9 cellular contexts compared by ENCODE assay signal in the genomic region with DNA sequence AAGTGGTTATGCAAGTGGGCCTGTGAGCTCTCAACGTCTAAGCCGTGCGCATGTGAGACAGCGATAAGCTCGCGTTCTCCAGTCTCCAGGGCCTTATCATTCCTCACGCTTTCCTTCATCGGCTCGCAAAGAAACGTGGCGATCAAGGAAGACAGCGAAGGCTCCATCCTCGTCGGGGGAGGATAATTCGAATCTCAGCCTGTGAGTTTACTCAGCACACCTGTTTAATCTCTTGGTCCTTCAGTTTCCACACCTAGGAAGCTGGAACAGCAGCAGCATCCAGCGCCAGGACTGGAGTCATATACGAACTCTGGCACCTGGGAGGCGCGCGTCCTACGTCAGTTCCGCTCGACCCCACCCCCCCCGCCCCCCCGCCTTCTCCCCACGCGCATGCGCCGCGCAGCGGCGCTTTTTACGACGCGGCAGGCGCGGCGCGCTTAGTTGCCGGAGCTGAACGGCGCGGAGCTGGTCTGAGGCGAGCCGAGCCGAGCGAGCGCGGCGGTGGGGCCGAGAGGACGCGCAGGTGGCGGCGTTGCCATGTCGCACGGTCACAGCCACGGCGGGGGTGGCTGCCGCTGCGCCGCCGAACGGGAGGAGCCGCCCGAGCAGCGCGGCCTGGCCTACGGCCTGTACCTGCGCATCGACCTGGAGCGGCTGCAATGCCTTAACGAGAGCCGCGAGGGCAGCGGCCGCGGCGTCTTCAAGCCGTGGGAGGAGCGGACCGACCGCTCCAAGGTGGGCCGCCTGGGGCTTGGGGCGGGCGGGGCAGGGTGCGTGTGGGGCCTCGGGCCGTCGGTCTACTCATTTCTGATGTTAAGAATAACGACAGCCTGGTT. TPM values are rescaled to one million over a fixed set of nuclear protein-coding genes. Genes with fewer than 3 reads are reported as not detected.
DNase-seq lines count a peak whose midpoint lies in the region; ATAC-seq, FAIRE-seq and TF ChIP-seq lines count a peak whose summit lies in the region.
"Had no signal": no experiment of that assay in that cellular context is flagged by ENCODE, and none has a peak within 500 bp of the region (broad histone marks: within the 10 kb centered on the region; RNA-seq: fewer than 3 reads in every experiment).

A gene with protein sequence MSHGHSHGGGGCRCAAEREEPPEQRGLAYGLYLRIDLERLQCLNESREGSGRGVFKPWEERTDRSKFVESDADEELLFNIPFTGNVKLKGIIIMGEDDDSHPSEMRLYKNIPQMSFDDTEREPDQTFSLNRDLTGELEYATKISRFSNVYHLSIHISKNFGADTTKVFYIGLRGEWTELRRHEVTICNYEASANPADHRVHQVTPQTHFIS (plus strand): TSS at position 440 of the 836 bp plus-strand sequence. CDS start 98 bp downstream, at position 538.

- H3K27ac ChIP-seq in HUES48 (ENCODE audit: low read depth, low read length), result peak within 1 kb of the TSS; percentile 77
- H3K27ac ChIP-seq in H1 (ENCODE audit: low read depth, low read length), result peak within 1 kb of the TSS; percentile 75
- peak within 1 kb of the TSS; percentile 30 for H3K27ac ChIP-seq in mesendoderm (ENCODE audit: low read depth, low read length)

- peak within 1 kb of the TSS; percentile 100 for H2AFZ ChIP-seq in H1 (ENCODE audit: low read length)

- no peak for TF ChIP-seq CTCF in H1 (IDR thresholded peaks at IDR 0.05; ENCODE audit: control extremely low read depth in 1 of 3, insufficient read depth in 1 of 3, low read depth in 1 of 3, low read length in 3 of 3)

- no peak within 1 kb of the TSS for H3K14ac ChIP-seq in H1 (ENCODE audit: insufficient read length)

- peak within 1 kb of the TSS; percentile 5 for H4K91ac ChIP-seq in H1 (replicated peaks; ENCODE audit: insufficient read length, low read length)

- peak within 1 kb of the TSS; percentile 92 for H3K4me3 ChIP-seq in HUES48 (ENCODE audit: low read depth, low read length)
- H3K4me3 ChIP-seq in H1 (ENCODE audit: extremely low read depth in 1 of 4, insufficient read depth in 2 of 4, low read depth in 3 of 4, low read length in 4 of 4), result peak within 1 kb of the TSS; percentile 83 to 99 (median 91)
- peak within 1 kb of the TSS; percentile 98 for H3K4me3 ChIP-seq in mesendoderm (ENCODE audit: low read length)

- peak in 1 of 2 experiments; percentile 79; a peak in 2 of 3 replicates for TF ChIP-seq POLR2A in H1 (IDR thresholded peaks at IDR 0.05; ENCODE audit: control extremely low read depth in 1 of 2, low read depth in 2 of 2, low read length in 2 of 2)

- H4K5ac ChIP-seq in H1 (ENCODE audit: insufficient read length, low read depth, low read length), result peak within 1 kb of the TSS; percentile 47
- H4K5ac ChIP-seq in mesendoderm (ENCODE audit: low read length), result no peak within 1 kb of the TSS

- WGBS in H1 (ENCODE audit: extremely low coverage in 1 of 2, insufficient coverage in 1 of 2, insufficient read length in 1 of 2, insufficient replicate concordance in 2 of 2, low coverage in 1 of 2, low lambda C conversion rate in 2 of 2, missing lambda C conversion rate in 1 of 2), 2 experiments, result 2% methylated on average over 74 of the region's 91 CpGs; no CpG with 5 or more reads in 1 of the 2 experiments
- no CpG with 5 or more reads among the region's 91 CpGs for WGBS in mesendoderm (ENCODE audit: extremely low coverage, insufficient coverage, low lambda C conversion rate)

- H3K4ac ChIP-seq in H1 (replicated peaks; ENCODE audit: insufficient read length, low read depth, low read length) (no peak within 1 kb of the TSS), mesendoderm (ENCODE audit: low read depth, low read length) (peak within 1 kb of the TSS; percentile 82)

- H3K18ac ChIP-seq in H1 (ENCODE audit: extremely low read depth, low read length) (peak within 1 kb of the TSS; percentile 87), mesendoderm (ENCODE audit: low read length) (peak within 1 kb of the TSS; percentile 44)

- no peak for TF ChIP-seq RAD21 in H1 (IDR thresholded peaks at IDR 0.05 in 1 of 2, conservative IDR thresholded peaks at IDR 0.05 in 1 of 2; ENCODE audit: low read depth in 2 of 2, low read length in 2 of 2)

- H3K9ac ChIP-seq in HUES48 (ENCODE audit: low read depth, low read length) (peak within 1 kb of the TSS; percentile 83), H1 (replicated peaks in 1 of 4; ENCODE audit: extremely low read depth in 1 of 4, low read depth in 3 of 4, low read length in 3 of 4) (peak within 1 kb of the TSS; percentile 68 to 98 (median 94)), mesendoderm (ENCODE audit: low read length) (peak within 1 kb of the TSS; percentile 96)

- ATAC-seq in GM19463 (IDR thresholded peaks at IDR 0.05; ENCODE audit: unreplicated experiment), result peak; percentile 74

- H3K23ac ChIP-seq in H1 (ENCODE audit: insufficient read length), result no peak within 1 kb of the TSS
- H3K23ac ChIP-seq in mesendoderm (ENCODE audit: low read length), result peak within 1 kb of the TSS; percentile 80

- H3K9me3 ChIP-seq in HUES48 (ENCODE audit: control insufficient read depth, insufficient read depth, low read length) (no peaks in the 10 kb centered on the region), H1 (ENCODE audit: insufficient read depth in 2 of 2, low read depth in 1 of 2, low read length in 1 of 2) (no peaks in the 10 kb centered on the region)

- no peak for FAIRE-seq in H1 (lab: Jason Lieb, UNC)
- FAIRE-seq: endometrium had no signal

- CTCF ChIA-PET in H1 (lab: Charles Lee; ENCODE audit: partially characterized antibody), result interaction anchor here (0.6 to 3.5 kb wide), 6 partner anchors 7 to 106 kb away, joined by 3 to 16 read pairs (median 4); a partner anchor contains a TSS

- H2BK5ac ChIP-seq in H1 (ENCODE audit: low read depth, low read length), result peak within 1 kb of the TSS; percentile 15
- peak within 1 kb of the TSS; percentile 49 for H2BK5ac ChIP-seq in mesendoderm (ENCODE audit: low read length)

- no peak for TF ChIP-seq EP300 in H1 (IDR thresholded peaks at IDR 0.05; ENCODE audit: borderline replicate concordance in 1 of 2, low read depth in 2 of 2, low read length in 2 of 2)

- peaks cover 0 to 3% of the 10 kb centered on the region in 2 experiments for H4K20me1 ChIP-seq in H1 (replicated peaks in 1 of 2; ENCODE audit: control insufficient read depth in 1 of 2, insufficient read depth in 2 of 2, low read length in 2 of 2)

- H3K27me3 ChIP-seq in HUES48 (ENCODE audit: control insufficient read depth, insufficient read depth, low read length) (no peaks in the 10 kb centered on the region), H1 (replicated peaks in 1 of 4; ENCODE audit: control insufficient read depth in 3 of 4, extremely low read depth in 1 of 4, insufficient read depth in 3 of 4, low read length in 3 of 4) (no peaks in the 10 kb centered on the region), mesendoderm (ENCODE audit: insufficient read depth, low read length, poor library complexity) (no peaks in the 10 kb centered on the region)

- DNase-seq in CD1c-positive myeloid dendritic cell (ENCODE audit: extremely low spot score), result peak; percentile 93
- peak; percentile 81 for DNase-seq in NOMO-1 treated with dmso at 0.1 percent for 144 hours (lab: John Stamatoyannopoulos, UW; ENCODE audit: unreplicated experiment)
- peak; percentile 51 to 62 for DNase-seq in activated CD8-positive, alpha-beta memory T cell treated with anti-CD3 and anti-CD28 coated beads for 4 hours (ENCODE audit: low read depth in 2 of 2)
- peak in 1 of 2 experiments; percentile 77 for DNase-seq in H1 (ENCODE audit: low read depth in 1 of 2, low spot score in 2 of 2)
- peak; percentile 90 for DNase-seq in mesendoderm
- DNase-seq in stimulated activated CD8-positive, alpha-beta memory T cell treated with anti-CD3 and anti-CD28 coated beads, Interleukin-12 subunit alpha, Interleukin-12 subunit beta, amount 100 ng/mL, for 4 hours (ENCODE audit: low read depth), result peak; percentile 68

- H3K56ac ChIP-seq in H1 (replicated peaks; ENCODE audit: insufficient read length, low read depth, low read length) (peak within 1 kb of the TSS; percentile 84), mesendoderm (ENCODE audit: low read length) (peak within 1 kb of the TSS; percentile 100)

- H2BK12ac ChIP-seq in H1 (ENCODE audit: low read depth, low read length), result no peak within 1 kb of the TSS

- H2BK20ac ChIP-seq in H1 (ENCODE audit: low read length), result no peak within 1 kb of the TSS

- POLR2A ChIA-PET in H1 (lab: Charles Lee; ENCODE audit: partially characterized antibody), result interaction anchor here (0.5 to 12.5 kb wide), 12 partner anchors 17 to 452 kb away, joined by 3 to 192 read pairs (median 3); a partner anchor contains a TSS

- H3K4me2 ChIP-seq in H1 (ENCODE audit: insufficient read depth in 1 of 2, low read depth in 2 of 2, low read length in 2 of 2) (peak within 1 kb of the TSS; percentile 88 to 99), mesendoderm (ENCODE audit: low read length) (peak within 1 kb of the TSS; percentile 97)

- H2AK5ac ChIP-seq in H1 (ENCODE audit: low read depth, low read length), result no peak within 1 kb of the TSS
- H2AK5ac ChIP-seq in mesendoderm (ENCODE audit: low read length), result no peak within 1 kb of the TSS

- peak within 1 kb of the TSS; percentile 87 for H4K8ac ChIP-seq in H1 (ENCODE audit: extremely low read depth, insufficient read depth, low read length)
- no peak within 1 kb of the TSS for H4K8ac ChIP-seq in mesendoderm (ENCODE audit: low read depth, low read length)

- H3K79me1 ChIP-seq in H1 (ENCODE audit: low read depth, low read length), result 0 out of 2 replicates have a peak, but pooled peaks cover 4% of the 10 kb centered on the region
- H3K79me1 ChIP-seq in mesendoderm (ENCODE audit: low read length), result peaks cover 14% of the 10 kb centered on the region

- peaks cover 6% of the 10 kb centered on the region; the same call in 1 of the 2 replicates for H3K23me2 ChIP-seq in H1 (ENCODE audit: low read depth, low read length)

- H3K36me3 ChIP-seq in HUES48 (ENCODE audit: control insufficient read depth, insufficient read depth, low read length) (peaks cover 28% of the 10 kb centered on the region), H1 (ENCODE audit: control insufficient read depth in 2 of 4, insufficient read depth in 4 of 4, low read length in 3 of 4) (peaks cover 0 to 12% (median 4%) of the 10 kb centered on the region in 4 experiments; a peak in 3 of 8 replicates), mesendoderm (ENCODE audit: control insufficient read depth, insufficient read depth, low read length) (no peaks in the 10 kb centered on the region)

- H2BK15ac ChIP-seq in H1 (ENCODE audit: low read length) (no peak within 1 kb of the TSS), mesendoderm (replicated peaks; ENCODE audit: low read depth) (no peak within 1 kb of the TSS)

- H3K79me2 ChIP-seq in H1 (ENCODE audit: control insufficient read depth in 1 of 2, insufficient read depth in 2 of 2, low read length in 2 of 2) (peaks cover 12 to 34% of the 10 kb centered on the region in 2 experiments), mesendoderm (ENCODE audit: control insufficient read depth, insufficient read depth, low read length) (peaks cover 15% of the 10 kb centered on the region)

- H3K4me1 ChIP-seq in HUES48 (ENCODE audit: control insufficient read depth, insufficient read depth, low read length) (peaks cover 10% of the 10 kb centered on the region; the same call in 1 of the 2 replicates), H1 (replicated peaks in 1 of 4; ENCODE audit: control insufficient read depth in 3 of 4, insufficient read depth in 4 of 4, low read length in 3 of 4) (peaks cover 0 to 5% (median 3%) of the 10 kb centered on the region in 4 experiments; a peak in 3 of 7 replicates), mesendoderm (ENCODE audit: control insufficient read depth, low read depth, low read length) (peaks cover 4% of the 10 kb centered on the region)

- no peak within 1 kb of the TSS for H2BK120ac ChIP-seq in H1 (replicated peaks; ENCODE audit: low read depth, low read length)
- no peak within 1 kb of the TSS for H2BK120ac ChIP-seq in mesendoderm (ENCODE audit: low read depth, low read length)

RNA-seq across cellular contexts. Expression of the gene that starts here (rescaled TPM):
- 65.0 and 68.8 TPM in 2 replicates for total RNA-seq in H1 (2021; fragmentation: NEBNext Ultra II Directional; extraction: Animal tissue kit (Norgen Biotek cat#: 25700))
- 50.4 and 67.4 TPM in 2 replicates for polyA plus RNA-seq in H1 (2011; rRNA removed)
- 74.7 TPM for polyA plus RNA-seq in H1 (2011; cell fraction: cytosol; rRNA removed)
- polyA plus RNA-seq in H1 (2011; cell fraction: nucleus; rRNA removed), result 24.3 TPM
- polyA plus RNA-seq in H1 (2012, experiment 1 of 2), result 58.6 to 81.9 TPM (median 63.5 TPM) in 4 replicates
- 36.7 TPM for polyA plus RNA-seq in H1 (2012, experiment 2 of 2)
- polyA plus RNA-seq in H1 (2013, experiment 1 of 2), result 29.8 TPM
- polyA plus RNA-seq in H1 (2013, experiment 2 of 2), result 29.8 TPM
- polyA minus RNA-seq in H1 (2011; rRNA and poly(A)+ RNA removed), result 18.5 and 21.2 TPM in 2 replicates
- polyA minus RNA-seq in H1 (2011; cell fraction: cytosol; rRNA and poly(A)+ RNA removed), result 20.4 TPM
- 16.2 TPM for polyA minus RNA-seq in H1 (2011; cell fraction: nucleus; rRNA and poly(A)+ RNA removed)
- polyA plus RNA-seq in mesendoderm (2013, experiment 1 of 2), result 34.0 TPM
- 34.8 TPM for polyA plus RNA-seq in mesendoderm (2013, experiment 2 of 2)
